ENCODE assay signal across 16 cellular contexts in genomic region chr2:130985831-130986649, GRCh38.
A peak's percentile ranks its signal among the peaks of the same experiment; 100 is the strongest.
DNase-seq lines count a peak whose midpoint lies in the region; ATAC-seq, FAIRE-seq and TF ChIP-seq lines count a peak whose summit lies in the region.
"Had no signal": no experiment of that assay in that cellular context is flagged by ENCODE, and none has a peak within 500 bp of the region (broad histone marks: within the 10 kb centered on the region; RNA-seq: fewer than 3 reads in every experiment).

No MANE protein-coding gene starts in this region.

- no peaks in the 10 kb centered on the region for H3K36me3 Mint-ChIP-seq in activated CD8-positive, alpha-beta T cell treated with anti-CD3 and anti-CD28 coated beads, Interleukin-2, amount 10 ng/mL, durations not matched to agents 7 days and 5 days (ENCODE audit: low read depth)
- H3K36me3 Mint-ChIP-seq: IgD-negative memory B cell had no signal

- H3K4me3 Mint-ChIP-seq in stimulated activated naive CD8-positive, alpha-beta T cell treated with anti-CD3 and anti-CD28 coated beads, Interleukin-15, amount 100 ng/mL, for 72 hours = no peak overlapping the region
- no peak overlapping the region for H3K4me3 Mint-ChIP-seq in activated CD8-positive, alpha-beta T cell treated with anti-CD3 and anti-CD28 coated beads, Interleukin-2, amount 10 ng/mL, durations not matched to agents 7 days and 5 days
- H3K4me3 Mint-ChIP-seq: CD4-positive, alpha-beta T cell had no signal

- H3K4me1 ChIP-seq in BLaER1 treated with 17β-estradiol and CSF1 and Interleukin-3, amounts not matched to agents 10 nM and 100 nM = peaks cover 26 to 37% (median 31%) of the 10 kb centered on the region in 10 experiments
- H3K4me1 ChIP-seq in HEK293 (ENCODE audit: control insufficient read depth, insufficient read depth, low read length) (no peaks in the 10 kb centered on the region), trophoblast cell (ENCODE audit: control insufficient read depth in 1 of 2, insufficient read depth in 2 of 2, low read length in 2 of 2) (no peaks in the 10 kb centered on the region)

- CTCF ChIA-PET in HEK293 (lab: Yijun Ruan, JAX) = no interaction called here
- CTCF ChIA-PET in activated CD8-positive, alpha-beta T cell treated with anti-CD3 and anti-CD28 coated beads, Interleukin-2, amount 10 ng/mL, durations not matched to agents 7 days and 5 days (lab: Charles Lee) = no interaction called here

- H3K9me3 Mint-ChIP-seq in stimulated activated naive CD8-positive, alpha-beta T cell treated with anti-CD3 and anti-CD28 coated beads, Interleukin-15, amount 100 ng/mL, for 72 hours = no peaks in the 10 kb centered on the region
- H3K9me3 Mint-ChIP-seq in activated CD8-positive, alpha-beta T cell treated with anti-CD3 and anti-CD28 coated beads, Interleukin-2, amount 10 ng/mL, durations not matched to agents 7 days and 5 days (ENCODE audit: insufficient read depth) = no peaks in the 10 kb centered on the region
- H3K9me3 Mint-ChIP-seq: CD4-positive, alpha-beta T cell had no signal

- no peak overlapping the region for H3K14ac ChIP-seq in trophoblast cell (ENCODE audit: low read length)

- no peaks in the 10 kb centered on the region for H4K20me1 ChIP-seq in BLaER1 treated with 17β-estradiol and CSF1 and Interleukin-3, amounts not matched to agents 10 nM and 100 nM

- no peak overlapping the region for H3K9ac ChIP-seq in BLaER1 treated with 17β-estradiol and CSF1 and Interleukin-3, amounts not matched to agents 10 nM and 100 nM
- no peak overlapping the region for H3K9ac ChIP-seq in trophoblast cell (ENCODE audit: low read length)
- H3K9ac ChIP-seq: GM23248 had no signal

- H2BK5ac ChIP-seq in trophoblast cell (ENCODE audit: low read depth, low read length, poor library complexity) = no peak overlapping the region

- H2BK12ac ChIP-seq in trophoblast cell (ENCODE audit: low read length) = no peak overlapping the region

- H2AK5ac ChIP-seq in trophoblast cell (ENCODE audit: low read length) = no peak overlapping the region

- WGBS in trophoblast cell (ENCODE audit: extremely low coverage, insufficient coverage, insufficient read length) = 100% methylated on average over 4 of the region's 15 CpGs

- peak overlapping the region in 1 of 2 donors; percentile 68 for H3K27ac Mint-ChIP-seq in stimulated activated naive CD8-positive, alpha-beta T cell treated with anti-CD3 and anti-CD28 coated beads, Interleukin-15, amount 100 ng/mL, for 72 hours
- no peak overlapping the region for H3K27ac Mint-ChIP-seq in activated CD8-positive, alpha-beta T cell treated with anti-CD3 and anti-CD28 coated beads, Interleukin-2, amount 10 ng/mL, durations not matched to agents 7 days and 5 days
- H3K27ac Mint-ChIP-seq: CD4-positive, alpha-beta T cell; IgD-negative memory B cell had no signal

- no peak overlapping the region for H2AFZ ChIP-seq in trophoblast cell (ENCODE audit: insufficient read depth, low read length, poor library complexity)
- H2AFZ ChIP-seq: GM23248 had no signal

- ATAC-seq in stimulated activated naive CD8-positive, alpha-beta T cell treated with anti-CD3 and anti-CD28 coated beads, Interleukin-15, amount 100 ng/mL, for 72 hours = no peak
- ATAC-seq in activated CD8-positive, alpha-beta T cell treated with anti-CD3 and anti-CD28 coated beads, Interleukin-2, amount 10 ng/mL, durations not matched to agents 7 days and 5 days = no peak

- H3K9me3 ChIP-seq in BLaER1 treated with 17β-estradiol and CSF1 and Interleukin-3, amounts not matched to agents 10 nM and 100 nM (replicated peaks in 1 of 11) = peaks cover 24 to 66% (median 52%) of the 10 kb centered on the region in 11 experiments
- H3K9me3 ChIP-seq in HEK293 (ENCODE audit: control insufficient read depth, insufficient read depth, low read depth, low read length) (no peaks in the 10 kb centered on the region), trophoblast cell (ENCODE audit: insufficient read depth, low read depth, low read length) (peaks cover 2% of the 10 kb centered on the region)

- peaks cover 13% of the 10 kb centered on the region for H3K4me1 Mint-ChIP-seq in stimulated activated naive CD8-positive, alpha-beta T cell treated with anti-CD3 and anti-CD28 coated beads, Interleukin-15, amount 100 ng/mL, for 72 hours
- H3K4me1 Mint-ChIP-seq in activated CD8-positive, alpha-beta T cell treated with anti-CD3 and anti-CD28 coated beads, Interleukin-2, amount 10 ng/mL, durations not matched to agents 7 days and 5 days (ENCODE audit: low read depth) = peaks cover 16% of the 10 kb centered on the region

- H4K8ac ChIP-seq in trophoblast cell (ENCODE audit: low read depth, low read length) = no peak overlapping the region

- POLR2A ChIA-PET in HEK293 (lab: Yijun Ruan, JAX) = no interaction called here
- POLR2A ChIA-PET in activated CD8-positive, alpha-beta T cell treated with anti-CD3 and anti-CD28 coated beads, Interleukin-2, amount 10 ng/mL, durations not matched to agents 7 days and 5 days (lab: Charles Lee) = no interaction called here

- H3K79me2 ChIP-seq in trophoblast cell (ENCODE audit: control insufficient read depth, insufficient read depth, low read length, poor library complexity) = no peaks in the 10 kb centered on the region

- no peak overlapping the region for H4K12ac ChIP-seq in trophoblast cell (ENCODE audit: low read depth, low read length)

- H3K79me1 ChIP-seq in trophoblast cell (ENCODE audit: low read length) = no peaks in the 10 kb centered on the region

- H3K27me3 ChIP-seq in BLaER1 treated with 17β-estradiol and CSF1 and Interleukin-3, amounts not matched to agents 10 nM and 100 nM = no peaks in the 10 kb centered on the region; a peak in 1 of 22 replicates
- no peaks in the 10 kb centered on the region for H3K27me3 ChIP-seq in bronchial epithelial cell (ENCODE audit: control insufficient read depth, insufficient read depth, low read length)
- no peaks in the 10 kb centered on the region for H3K27me3 ChIP-seq in trophoblast cell (ENCODE audit: insufficient read depth, low read length)

- peak overlapping the region in 3 of 11 experiments; percentile 16 to 40 (median 31); a peak in 3 of 22 replicates for H3K27ac ChIP-seq in BLaER1 treated with 17β-estradiol and CSF1 and Interleukin-3, amounts not matched to agents 10 nM and 100 nM
- H3K27ac ChIP-seq in HEK293 (ENCODE audit: extremely low read depth, low read depth, low read length) (no peak overlapping the region), trophoblast cell (ENCODE audit: low read depth, low read length) (no peak overlapping the region)
- H3K27ac ChIP-seq: GM23248 had no signal

- TF ChIP-seq CTCF in HEK293 (tag by site-specific recombination; IDR thresholded peaks at IDR 0.05) (no peak), bronchial epithelial cell (IDR thresholded peaks at IDR 0.05; ENCODE audit: insufficient read depth, low read length, severe bottlenecking) (no peak)

- no peak overlapping the region for H3K4ac ChIP-seq in trophoblast cell (ENCODE audit: low read depth, low read length)

- H3K4me2 ChIP-seq in BLaER1 treated with 17β-estradiol and CSF1 and Interleukin-3, amounts not matched to agents 10 nM and 100 nM = peak overlapping the region; percentile 54 to 88 (median 71)
- H3K4me2 ChIP-seq in trophoblast cell (ENCODE audit: low read length) = no peak overlapping the region

- no peak overlapping the region for H2BK120ac ChIP-seq in trophoblast cell (ENCODE audit: insufficient read depth, low read length, poor library complexity)

- H3K4me3 ChIP-seq in BLaER1 treated with 17β-estradiol and CSF1 and Interleukin-3, amounts not matched to agents 10 nM and 100 nM = peak overlapping the region in 1 of 10 experiments; percentile 21; a peak in 1 of 20 replicates
- H3K4me3 ChIP-seq in HEK293 (ENCODE audit: low read depth, low read length) (no peak overlapping the region), bronchial epithelial cell (ENCODE audit: low read depth, low read length) (no peak overlapping the region), trophoblast cell (ENCODE audit: low read depth, low read length) (peak overlapping the region; percentile 39)
- H3K4me3 ChIP-seq: GM23248 had no signal

- DNase-seq in bronchial epithelial cell (ENCODE audit: low read depth) (no peak), trophoblast cell (no peak), NCI-H2171 treated with DMSO at 0.1 percent for 48 hours (lab: John Stamatoyannopoulos, UW) (no peak)
- no peak for DNase-seq in stimulated activated naive CD8-positive, alpha-beta T cell treated with anti-CD3 and anti-CD28 coated beads, Interleukin-15, amount 100 ng/mL, for 72 hours
- no peak for DNase-seq in activated CD8-positive, alpha-beta T cell treated with anti-CD3 and anti-CD28 coated beads, Interleukin-2, amount 10 ng/mL, durations not matched to agents 7 days and 5 days
- DNase-seq: Calu3; CD4-positive, alpha-beta T cell; GM23248; NCI-H1105 treated with DMSO at 0.1 percent for 48 hours; NCI-H187; NCI-H446; NCI-H69; SIG-M5 had no signal

- H3K27me3 Mint-ChIP-seq in stimulated activated naive CD8-positive, alpha-beta T cell treated with anti-CD3 and anti-CD28 coated beads, Interleukin-15, amount 100 ng/mL, for 72 hours = no peaks in the 10 kb centered on the region
- H3K27me3 Mint-ChIP-seq in activated CD8-positive, alpha-beta T cell treated with anti-CD3 and anti-CD28 coated beads, Interleukin-2, amount 10 ng/mL, durations not matched to agents 7 days and 5 days (ENCODE audit: low read depth) = peaks cover 18% of the 10 kb centered on the region
- H3K27me3 Mint-ChIP-seq: CD4-positive, alpha-beta T cell; IgD-negative memory B cell had no signal

- H3K36me3 ChIP-seq in BLaER1 treated with 17β-estradiol and CSF1 and Interleukin-3, amounts not matched to agents 10 nM and 100 nM = peaks cover 0 to 4% (median 0%) of the 10 kb centered on the region in 11 experiments; a peak in 1 of 22 replicates
- H3K36me3 ChIP-seq in HEK293 (ENCODE audit: control insufficient read depth in 2 of 2, insufficient read depth in 1 of 2, low read length in 2 of 2) (no peaks in the 10 kb centered on the region), bronchial epithelial cell (ENCODE audit: control insufficient read depth, insufficient read depth, low read length) (no peaks in the 10 kb centered on the region), trophoblast cell (ENCODE audit: control insufficient read depth in 1 of 2, insufficient read depth in 2 of 2, low read length in 2 of 2) (no peaks in the 10 kb centered on the region)

- H4K91ac ChIP-seq in trophoblast cell (ENCODE audit: low read depth, low read length) = no peak overlapping the region

- H3K18ac ChIP-seq in trophoblast cell (ENCODE audit: low read length) = no peak overlapping the region

- H3K23ac ChIP-seq in trophoblast cell (ENCODE audit: low read length) = no peak overlapping the region

- FAIRE-seq in bronchial epithelial cell (lab: Jason Lieb, UNC) = peak; percentile 95

TF ChIP-seq in HEK293, 187 proteins besides CTCF, POLR2A, EP300 and RAD21 (continues in another document):
- no peak for TF ChIP-seq SCRT2 (tag by site-specific recombination; IDR thresholded peaks at IDR 0.05)
